8 cellular contexts compared by ENCODE assay signal in genomic region chr4:56387023-56388001, GRCh38. TPM values are rescaled to one million over a fixed set of nuclear protein-coding genes. Genes with fewer than 3 reads are reported as not detected.
A peak's percentile ranks its signal among the peaks of the same experiment; 100 is the strongest.
DNase-seq lines count a peak whose midpoint lies in the region; ATAC-seq and TF ChIP-seq lines count a peak whose summit lies in the region.

Gene AASDH, minus strand, starts transcription at chr4:56387491. Its CDS starts 3,192 bp downstream, at chr4:56384299.

- H3K9me3 Mint-ChIP-seq in activated CD4-positive, alpha-beta T cell treated with anti-CD3 and anti-CD28 coated beads, Interleukin-2, amount 10 ng/mL, durations not matched to agents 7 days and 5 days: no peaks in the 10 kb centered on the region

- H3K36me3 ChIP-seq in BJ (ENCODE audit: control insufficient read depth, insufficient read depth, low read length): no peaks in the 10 kb centered on the region

- H3K27me3 ChIP-seq in BJ (ENCODE audit: control insufficient read depth, insufficient read depth, low read length): no peaks in the 10 kb centered on the region

- peak; percentile 73 for DNase-seq in BJ (ENCODE audit: low read depth)
- peak; percentile 97 for DNase-seq in NCI-H526 treated with DMSO at 0.1 percent for 48 hours (lab: John Stamatoyannopoulos, UW)
- peak; percentile 95 for DNase-seq in activated CD4-positive, alpha-beta T cell treated with anti-CD3 and anti-CD28 coated beads, Interleukin-2, amount 10 ng/mL, durations not matched to agents 7 days and 5 days
- DNase-seq in cortex of kidney (lab: John Stamatoyannopoulos, UW): peak; percentile 68
- DNase-seq in left kidney (ENCODE audit: low read depth, low spot score): peak; percentile 98
- DNase-seq in stimulated activated CD4-positive, alpha-beta T cell treated with anti-CD3 and anti-CD28 coated beads, Interleukin-2, amount 100 ng/mL, for 24 hours: peak; percentile 93 to 96

- POLR2A ChIA-PET in BJ (lab: Charles Lee): interaction anchor here (0.6 to 0.8 kb wide), 3 partner anchors 48 to 438 kb away, joined by 3 to 11 read pairs (median 6); partner anchors contain the start of gene PPAT
- POLR2A ChIA-PET in activated CD4-positive, alpha-beta T cell treated with anti-CD3 and anti-CD28 coated beads, Interleukin-2, amount 10 ng/mL, durations not matched to agents 7 days and 5 days (lab: Charles Lee): interaction anchor here (0.6 to 1.3 kb wide), 9 partner anchors 16 to 592 kb away, joined by 3 to 8 read pairs (median 4); partner anchors contain the start of genes CEP135, PAICS, POLR2B and PPAT

- H3K27ac Mint-ChIP-seq in activated CD4-positive, alpha-beta T cell treated with anti-CD3 and anti-CD28 coated beads, Interleukin-2, amount 10 ng/mL, durations not matched to agents 7 days and 5 days: peak within 1 kb of the TSS; percentile 99

- H3K4me3 ChIP-seq in BJ (ENCODE audit: low read depth, low read length): peak within 1 kb of the TSS; percentile 74

- H3K4me3 Mint-ChIP-seq in activated CD4-positive, alpha-beta T cell treated with anti-CD3 and anti-CD28 coated beads, Interleukin-2, amount 10 ng/mL, durations not matched to agents 7 days and 5 days: peak within 1 kb of the TSS; percentile 88

- no peaks in the 10 kb centered on the region for H3K27me3 Mint-ChIP-seq in activated CD4-positive, alpha-beta T cell treated with anti-CD3 and anti-CD28 coated beads, Interleukin-2, amount 10 ng/mL, durations not matched to agents 7 days and 5 days

- no peak for TF ChIP-seq CTCF in BJ (IDR thresholded peaks at IDR 0.05; ENCODE audit: insufficient read depth, low read depth, low read length)

- peaks cover 3% of the 10 kb centered on the region for H3K36me3 Mint-ChIP-seq in activated CD4-positive, alpha-beta T cell treated with anti-CD3 and anti-CD28 coated beads, Interleukin-2, amount 10 ng/mL, durations not matched to agents 7 days and 5 days (ENCODE audit: low read depth)

- peak; percentile 95 for ATAC-seq in GM19324 (IDR thresholded peaks at IDR 0.05; ENCODE audit: low FRiP score, unreplicated experiment)
- ATAC-seq in HG03469 (IDR thresholded peaks at IDR 0.05; ENCODE audit: unreplicated experiment): peak; percentile 83

- CTCF ChIA-PET in BJ (lab: Yijun Ruan, JAX): interaction anchor here (1.1 to 1.6 kb wide), 3 partner anchors 49 to 449 kb away, joined by 3 to 6 read pairs (median 4); partner anchors contain the start of gene PAICS
- CTCF ChIA-PET in activated CD4-positive, alpha-beta T cell treated with anti-CD3 and anti-CD28 coated beads, Interleukin-2, amount 10 ng/mL, durations not matched to agents 7 days and 5 days (lab: Charles Lee): interaction anchor here (0.7 to 1.3 kb wide), 4 partner anchors 9 to 438 kb away, joined by 3 to 4 read pairs (median 4); partner anchors contain the start of gene CEP135

- peaks cover 45% of the 10 kb centered on the region for H3K4me1 Mint-ChIP-seq in activated CD4-positive, alpha-beta T cell treated with anti-CD3 and anti-CD28 coated beads, Interleukin-2, amount 10 ng/mL, durations not matched to agents 7 days and 5 days

RNA-seq across cellular contexts. Expression of gene AASDH, which starts in this region (rescaled TPM):
- 3.4 and 8.8 TPM in 2 replicates for polyA plus RNA-seq in BJ (2011; rRNA removed)
- polyA minus RNA-seq in BJ (2011; rRNA and poly(A)+ RNA removed): 4.1 and 4.3 TPM in 2 replicates
- total RNA-seq in activated CD4-positive, alpha-beta T cell treated with anti-CD3 and anti-CD28 coated beads, Interleukin-2, amount 10 ng/mL, durations not matched to agents 7 days and 5 days: 10 to 100 TPM; 14.8 to 15.8 TPM

Comparison
In these comparisons a context has a peak if more than half of its experiments do, and no peak if none do; other contexts are left out.
1. Peak in every context shown above with its lines: DNase-seq, ATAC-seq and H3K4me3 ChIP-seq.